Comparison of ENCODE assay signal across 29 cellular contexts in genomic region chr5:91983869-91984268, GRCh38.
"Had no signal": no experiment of that assay in that cellular context is flagged by ENCODE, and none has a peak within 500 bp of the region (broad histone marks: within the 10 kb centered on the region; RNA-seq: fewer than 3 reads in every experiment).

No MANE protein-coding gene starts in this region.

- H3K27ac Mint-ChIP-seq: activated CD4-positive, alpha-beta memory T cell treated with anti-CD3 and anti-CD28 coated beads for 36 hours; activated naive CD4-positive, alpha-beta T cell treated with anti-CD3 and anti-CD28 coated beads, Interleukin-2, amount 10 ng/mL, durations not matched to agents 7 days and 5 days; activated naive CD8-positive, alpha-beta T cell; activated naive CD8-positive, alpha-beta T cell treated with anti-CD3 and anti-CD28 coated beads, Interleukin-2, amount 50 U/mL, for 24 hours; activated T-helper 1 cell treated with anti-CD3 and anti-CD28 coated beads, Interleukin-12 subunit alpha, Interleukin-12 subunit beta, Interleukin-2, Interleukin-4 antibody, amounts not matched to agents 30 ng/mL and 10 ng/mL and 1 ng/mL, durations not matched to agents 14 hours and 24 hours and 36 hours; WTC11 had no signal

- H3K36me3 Mint-ChIP-seq: activated CD4-positive, alpha-beta memory T cell treated with anti-CD3 and anti-CD28 coated beads for 36 hours; activated naive CD4-positive, alpha-beta T cell treated with anti-CD3 and anti-CD28 coated beads, Interleukin-2, amount 10 ng/mL, durations not matched to agents 7 days and 5 days; activated naive CD8-positive, alpha-beta T cell; WTC11 had no signal

- ATAC-seq: activated CD4-positive, CD25-positive, alpha-beta regulatory T cell treated with anti-CD3 and anti-CD28 coated beads, Interleukin-2, amount 50 U/mL, for 24 hours; activated naive CD8-positive, alpha-beta T cell treated with anti-CD3 and anti-CD28 coated beads, Interleukin-2, amount 50 U/mL, for 24 hours; activated T-cell treated with anti-CD3 and anti-CD28 coated beads, Interleukin-2, amount 50 U/mL, for 4 hours; Panc1; WTC11 had no signal

- H3K4me1 Mint-ChIP-seq: activated naive CD4-positive, alpha-beta T cell treated with anti-CD3 and anti-CD28 coated beads, Interleukin-2, amount 10 ng/mL, durations not matched to agents 7 days and 5 days; activated naive CD8-positive, alpha-beta T cell treated with anti-CD3 and anti-CD28 coated beads, Interleukin-2, amount 50 U/mL, for 24 hours; central memory CD8-positive, alpha-beta T cell had no signal

- H3K4me3 Mint-ChIP-seq: activated CD4-positive, alpha-beta memory T cell treated with anti-CD3 and anti-CD28 coated beads for 36 hours; activated naive CD4-positive, alpha-beta T cell treated with anti-CD3 and anti-CD28 coated beads, Interleukin-2, amount 10 ng/mL, durations not matched to agents 7 days and 5 days; activated naive CD8-positive, alpha-beta T cell; activated naive CD8-positive, alpha-beta T cell treated with anti-CD3 and anti-CD28 coated beads, Interleukin-2, amount 50 U/mL, for 24 hours; activated T-cell treated with anti-CD3 and anti-CD28 coated beads, Interleukin-2, amount 50 U/mL, for 4 hours; activated T-helper 1 cell treated with anti-CD3 and anti-CD28 coated beads, Interleukin-12 subunit alpha, Interleukin-12 subunit beta, Interleukin-2, Interleukin-4 antibody, amounts not matched to agents 30 ng/mL and 10 ng/mL and 1 ng/mL, durations not matched to agents 14 hours and 24 hours and 36 hours; central memory CD8-positive, alpha-beta T cell had no signal

- DNase-seq: activated CD4-positive, alpha-beta memory T cell treated with anti-CD3 and anti-CD28 coated beads for 36 hours; activated CD4-positive, alpha-beta T cell treated with anti-CD3 and anti-CD28 coated beads for 4 hours; activated CD4-positive, alpha-beta T cell treated with anti-CD3 and anti-CD28 coated beads, Interleukin-2, amount 50 U/mL, for 1 hour; activated CD8-positive, alpha-beta memory T cell treated with anti-CD3 and anti-CD28 coated beads, Interleukin-2, amount 50 U/mL, for 4 hours; activated gamma-delta T cell treated with Interleukin-2 at 50 U/mL for 16 hours; activated naive CD4-positive, alpha-beta T cell treated with anti-CD3 and anti-CD28 coated beads, Interleukin-2, amount 10 ng/mL, durations not matched to agents 7 days and 5 days; activated naive CD8-positive, alpha-beta T cell treated with anti-CD3 and anti-CD28 coated beads, Interleukin-2, amount 50 U/mL, for 24 hours; activated T-cell treated with anti-CD3 and anti-CD28 coated beads for 4 hours; activated T-cell treated with anti-CD3 and anti-CD28 coated beads, Interleukin-2, amount 50 U/mL, for 4 hours; amniotic stem cell; colonic mucosa; NCI-H1105; NCI-H1436; NCI-H1694; NCI-H1930; NCI-H2081 treated with DMSO at 0.1 percent for 48 hours; NCI-H345; NCI-H524 treated with DMSO at 0.1 percent for 48 hours; SHP77; SJCRH30 had no signal

- H3K9me3 Mint-ChIP-seq: activated naive CD4-positive, alpha-beta T cell treated with anti-CD3 and anti-CD28 coated beads, Interleukin-2, amount 10 ng/mL, durations not matched to agents 7 days and 5 days; activated T-helper 1 cell treated with anti-CD3 and anti-CD28 coated beads, Interleukin-12 subunit alpha, Interleukin-12 subunit beta, Interleukin-2, Interleukin-4 antibody, amounts not matched to agents 30 ng/mL and 10 ng/mL and 1 ng/mL, durations not matched to agents 14 hours and 24 hours and 36 hours; WTC11 had no signal

- H3K27me3 Mint-ChIP-seq: activated CD4-positive, alpha-beta memory T cell treated with anti-CD3 and anti-CD28 coated beads for 36 hours; activated naive CD4-positive, alpha-beta T cell treated with anti-CD3 and anti-CD28 coated beads, Interleukin-2, amount 10 ng/mL, durations not matched to agents 7 days and 5 days; activated naive CD8-positive, alpha-beta T cell; activated naive CD8-positive, alpha-beta T cell treated with anti-CD3 and anti-CD28 coated beads, Interleukin-2, amount 50 U/mL, for 24 hours; central memory CD8-positive, alpha-beta T cell had no signal

- H3K4me3 ChIP-seq: ascending aorta, cardiac muscle cell, colonic mucosa, SJCRH30, SK-N-MC had no signal

- H3K27me3 ChIP-seq: ascending aorta, cardiac muscle cell, colonic mucosa, SJCRH30 had no signal

- H3K4me1 ChIP-seq: ascending aorta, colonic mucosa had no signal

- H3K27ac ChIP-seq: ascending aorta, cardiac muscle cell, colonic mucosa, SJCRH30, SK-N-MC had no signal

- H3K36me3 ChIP-seq: ascending aorta, cardiac muscle cell, colonic mucosa, SJCRH30 had no signal
